8 cellular contexts compared by ENCODE assay signal in the genomic region with DNA sequence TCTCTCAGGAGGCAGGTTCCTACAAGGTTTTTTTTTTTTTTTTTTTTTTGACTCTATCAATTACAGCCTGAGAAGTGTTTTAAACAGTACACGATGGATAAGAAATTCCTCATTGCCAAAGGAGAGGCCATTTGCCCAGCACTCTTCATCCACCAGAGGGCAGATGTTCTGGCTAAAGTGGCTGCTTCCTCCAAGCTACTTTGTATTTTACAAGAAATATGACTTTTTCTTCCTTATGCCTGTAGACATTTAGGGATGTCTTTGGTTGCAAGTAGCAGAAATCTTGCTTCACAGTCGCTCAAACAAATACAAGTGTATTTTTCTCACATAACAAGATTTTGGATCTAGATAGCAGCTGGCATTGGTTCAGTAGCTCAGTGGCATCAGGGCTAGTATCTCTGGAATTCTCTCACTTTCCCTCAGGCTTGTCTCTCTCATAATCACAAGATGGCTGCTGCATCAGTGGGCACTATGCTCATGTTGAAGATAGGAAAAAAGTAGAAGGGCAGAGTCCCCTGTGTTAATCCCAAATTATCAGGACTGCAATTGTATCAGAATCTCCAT.
A peak's percentile ranks its signal among the peaks of the same experiment; 100 is the strongest.
DNase-seq lines count a peak whose midpoint lies in the region; ATAC-seq, FAIRE-seq and TF ChIP-seq lines count a peak whose summit lies in the region.

No MANE protein-coding gene starts in this region.

- no peaks in the 10 kb centered on the region for H3K36me3 ChIP-seq in K562 (ENCODE audit: control insufficient read depth, insufficient read depth, low read length)

- H4K20me1 ChIP-seq in K562 (replicated peaks; ENCODE audit: control insufficient read depth, insufficient read depth, low read length), result no peaks in the 10 kb centered on the region

- H3K79me2 ChIP-seq in K562 (ENCODE audit: control insufficient read depth, insufficient read depth, low read length), result no peaks in the 10 kb centered on the region

- CTCF ChIA-PET in K562 (lab: Yijun Ruan, JAX; ENCODE audit: low intra/inter-chr PET ratio), result no interaction called here

- H3K4me2 ChIP-seq in K562 (ENCODE audit: insufficient read depth, low read length), result no peak overlapping the region

- no peaks in the 10 kb centered on the region for H3K9me1 ChIP-seq in K562 (ENCODE audit: control insufficient read depth, insufficient read depth, low read length)

- 0% methylated on average over 2 of the region's 2 CpGs for WGBS in K562 (ENCODE audit: insufficient coverage, low coverage, missing lambda C conversion rate)

- intact Hi-C loops in K562 (cut with micrococcal nuclease) (loop anchor here (1.0 kb wide), 1 partner anchor 254 kb away; no protein-coding TSS in a partner anchor), left colon (cut with DNase I, micrococcal nuclease) (no loop called here)

- H2AFZ ChIP-seq in K562 (ENCODE audit: low read depth, low read length), result no peak overlapping the region

- H3K27ac ChIP-seq in K562 (ENCODE audit: extremely low read depth, low read depth, low read length), result no peak overlapping the region

- peak; percentile 63 for DNase-seq in DMS53 (lab: John Stamatoyannopoulos, UW)
- DNase-seq in LHCN-M2 (ENCODE audit: low read depth), result peak; percentile 71
- peak; percentile 3 to 16 (median 6) for DNase-seq in K562 (ENCODE audit: extremely low read depth in 1 of 4, low spot score in 3 of 4)
- peak in 1 of 2 donors; percentile 18 for DNase-seq in left colon

- no peak for TF ChIP-seq EP300 in K562 (IDR thresholded peaks at IDR 0.05; ENCODE audit: low read length)

- no TSS peak for BruUV-seq in K562 (replicated peaks; lab: Mats Ljungman, UMichigan)

- peak; percentile 60 for ATAC-seq in GM19452 (IDR thresholded peaks at IDR 0.05; ENCODE audit: unreplicated experiment)
- ATAC-seq in K562, result peak; percentile 63; the same call in 2 of the 3 replicates
- ATAC-seq in left colon, result peak; percentile 50
- ATAC-seq in GM18873 (IDR thresholded peaks at IDR 0.05; ENCODE audit: low FRiP score, unreplicated experiment), result no peak
- ATAC-seq in GM18870 (IDR thresholded peaks at IDR 0.05; ENCODE audit: unreplicated experiment), result no peak
- no peak for ATAC-seq in GM19467 (IDR thresholded peaks at IDR 0.05; ENCODE audit: unreplicated experiment)

- peak; percentile 22 to 45 (median 34); a peak in 3 of 6 replicates for TF ChIP-seq CTCF in K562 (IDR thresholded peaks at IDR 0.05 in 2 of 3, conservative IDR thresholded peaks at IDR 0.05 in 1 of 3; ENCODE audit: insufficient read depth in 2 of 3, low read depth in 1 of 3, low read length in 3 of 3)

- in situ Hi-C loops in K562 (cut with MboI), result no loop called here

- TF ChIP-seq RAD21 in K562 (CRISPR knock-in tag; conservative IDR thresholded peaks at IDR 0.05 in 1 of 2, IDR thresholded peaks at IDR 0.05 in 1 of 2), result peak; percentile 24 to 32; a peak in 3 of 4 replicates

- H3K27me3 ChIP-seq in K562 (ENCODE audit: control insufficient read depth in 2 of 2, insufficient read depth in 2 of 2, low read length in 2 of 2), result no peaks in the 10 kb centered on the region

- no peak for FAIRE-seq in K562 (lab: Jason Lieb, UNC)

- POLR2A ChIA-PET in K562 (lab: Yijun Ruan, JAX), result no interaction called here

- no peaks in the 10 kb centered on the region for H3K4me1 ChIP-seq in K562 (replicated peaks in 1 of 2; ENCODE audit: control insufficient read depth in 2 of 2, insufficient read depth in 2 of 2, low read length in 2 of 2)

- H3K4me3 ChIP-seq in K562, result no peak overlapping the region

- no peak for TF ChIP-seq POLR2A in K562 (conservative IDR thresholded peaks at IDR 0.05)

- H3K9ac ChIP-seq in K562 (ENCODE audit: insufficient read depth in 1 of 2, low read depth in 2 of 2, low read length in 2 of 2), result no peak overlapping the region

- H3K9me3 ChIP-seq in K562 (replicated peaks; ENCODE audit: control insufficient read depth, insufficient read depth, low read depth, low read length), result no peaks in the 10 kb centered on the region

TF ChIP-seq in K562, 482 proteins besides CTCF, POLR2A, EP300 and RAD21:
- no peak for TF ChIP-seq GABPB1 (CRISPR knock-in tag; IDR thresholded peaks at IDR 0.05)
- TF ChIP-seq SMC3 (conservative IDR thresholded peaks at IDR 0.05; ENCODE audit: insufficient read depth, low read depth, low read length), result peak; percentile 34; the same call in 1 of the 2 replicates

Comparison
In these comparisons a context has a peak if more than half of its experiments do, and no peak if none do; other contexts are left out.
1. ATAC-seq: peak in GM19452 (single experiment), K562 (single experiment) and left colon (single experiment); none in GM18873 (single experiment), GM18870 (single experiment) and GM19467 (single experiment).